ENCODE assay signal across 10 cellular contexts in genomic region chrX:17812763-17813162, GRCh38. TPM values are rescaled to one million over a fixed set of nuclear protein-coding genes. Genes with fewer than 3 reads are reported as not detected.
A peak's percentile ranks its signal among the peaks of the same experiment; 100 is the strongest.
DNase-seq lines count a peak whose midpoint lies in the region; ATAC-seq and TF ChIP-seq lines count a peak whose summit lies in the region.
"Had no signal": no experiment of that assay in that cellular context is flagged by ENCODE, and none has a peak within 500 bp of the region (broad histone marks: within the 10 kb centered on the region; RNA-seq: fewer than 3 reads in every experiment).

No MANE protein-coding gene starts in this region.

- no peak overlapping the region for H3K27ac Mint-ChIP-seq in activated CD8-positive, alpha-beta T cell treated with anti-CD3 and anti-CD28 coated beads for 36 hours
- no peak overlapping the region for H3K27ac Mint-ChIP-seq in activated CD8-positive, alpha-beta T cell treated with anti-CD3 and anti-CD28 coated beads, Interleukin-2, amount 10 ng/mL, durations not matched to agents 7 days and 5 days

- CTCF ChIA-PET in activated CD8-positive, alpha-beta T cell treated with anti-CD3 and anti-CD28 coated beads for 36 hours (lab: Charles Lee), result interaction anchor here (1.2 to 1.7 kb wide), 3 partner anchors 24 to 565 kb away, joined by 3 to 6 read pairs (median 5); no protein-coding TSS in a partner anchor
- CTCF ChIA-PET in activated CD8-positive, alpha-beta T cell treated with anti-CD3 and anti-CD28 coated beads, Interleukin-2, amount 10 ng/mL, durations not matched to agents 7 days and 5 days (lab: Charles Lee), result interaction anchor here (0.7 to 1.2 kb wide), 2 partner anchors 11 to 133 kb away, joined by 3 to 5 read pairs; no protein-coding TSS in a partner anchor

- POLR2A ChIA-PET in activated CD8-positive, alpha-beta T cell treated with anti-CD3 and anti-CD28 coated beads for 36 hours (lab: Charles Lee), result interaction anchor here (0.9 kb wide), 1 partner anchor 12 kb away, joined by 3 read pairs; no protein-coding TSS in a partner anchor
- POLR2A ChIA-PET in activated CD8-positive, alpha-beta T cell treated with anti-CD3 and anti-CD28 coated beads, Interleukin-2, amount 10 ng/mL, durations not matched to agents 7 days and 5 days (lab: Charles Lee), result no interaction called here

- H3K27me3 ChIP-seq in RWPE2 (ENCODE audit: insufficient read depth, poor library complexity, severe bottlenecking) (no peaks in the 10 kb centered on the region), right cardiac atrium (ENCODE audit: control insufficient read depth, insufficient read depth) (no peaks in the 10 kb centered on the region), upper lobe of right lung (no peaks in the 10 kb centered on the region)

- peak; percentile 4 for DNase-seq in activated CD8-positive, alpha-beta T cell treated with anti-CD3 and anti-CD28 coated beads for 36 hours
- no peak for DNase-seq in activated CD8-positive, alpha-beta T cell treated with anti-CD3 and anti-CD28 coated beads, Interleukin-2, amount 10 ng/mL, durations not matched to agents 7 days and 5 days
- DNase-seq in RWPE2 (ENCODE audit: low spot score) (no peak), right cardiac atrium (no peak), upper lobe of right lung (no peak), hippocampal formation (lab: John Stamatoyannopoulos, UW) (no peak), NCI-H446 (lab: John Stamatoyannopoulos, UW) (no peak)

- WGBS in right cardiac atrium, result 37% methylated on average over 1 of the region's 1 CpG

- H3K36me3 Mint-ChIP-seq in activated CD8-positive, alpha-beta T cell treated with anti-CD3 and anti-CD28 coated beads for 36 hours (ENCODE audit: low read depth), result no peaks in the 10 kb centered on the region
- no peaks in the 10 kb centered on the region for H3K36me3 Mint-ChIP-seq in activated CD8-positive, alpha-beta T cell treated with anti-CD3 and anti-CD28 coated beads, Interleukin-2, amount 10 ng/mL, durations not matched to agents 7 days and 5 days (ENCODE audit: low read depth)
- H3K36me3 Mint-ChIP-seq: CD4-positive, CD25-positive, alpha-beta regulatory T cell had no signal

- H3K27ac ChIP-seq in RWPE2 (ENCODE audit: poor library complexity, severe bottlenecking) (no peak overlapping the region), right cardiac atrium (ENCODE audit: low read length) (no peak overlapping the region), upper lobe of right lung (no peak overlapping the region)

- H3K4me3 Mint-ChIP-seq in activated CD8-positive, alpha-beta T cell treated with anti-CD3 and anti-CD28 coated beads for 36 hours, result no peak overlapping the region
- no peak overlapping the region for H3K4me3 Mint-ChIP-seq in activated CD8-positive, alpha-beta T cell treated with anti-CD3 and anti-CD28 coated beads, Interleukin-2, amount 10 ng/mL, durations not matched to agents 7 days and 5 days
- H3K4me3 Mint-ChIP-seq: CD4-positive, CD25-positive, alpha-beta regulatory T cell had no signal

- no peaks in the 10 kb centered on the region for H3K9me3 Mint-ChIP-seq in activated CD8-positive, alpha-beta T cell treated with anti-CD3 and anti-CD28 coated beads for 36 hours
- no peaks in the 10 kb centered on the region for H3K9me3 Mint-ChIP-seq in activated CD8-positive, alpha-beta T cell treated with anti-CD3 and anti-CD28 coated beads, Interleukin-2, amount 10 ng/mL, durations not matched to agents 7 days and 5 days (ENCODE audit: insufficient read depth)

- TF ChIP-seq CTCF in activated CD8-positive, alpha-beta T cell treated with anti-CD3 and anti-CD28 coated beads for 36 hours (IDR thresholded peaks at IDR 0.05), result peak; percentile 20
- TF ChIP-seq CTCF in RWPE2 (IDR thresholded peaks at IDR 0.05; ENCODE audit: poor library complexity, severe bottlenecking) (peak; percentile 22), upper lobe of right lung (IDR thresholded peaks at IDR 0.05) (peak; percentile 57)

- no peaks in the 10 kb centered on the region for H3K36me3 ChIP-seq in RWPE2 (ENCODE audit: low read depth)
- H3K36me3 ChIP-seq in upper lobe of right lung, result no peaks in the 10 kb centered on the region
- H3K36me3 ChIP-seq: HAP-1 had no signal

- H3K9me3 ChIP-seq in RWPE2 (ENCODE audit: severe bottlenecking), result no peaks in the 10 kb centered on the region
- H3K9me3 ChIP-seq in right cardiac atrium (ENCODE audit: control insufficient read depth, low read length), result no peaks in the 10 kb centered on the region
- H3K9me3 ChIP-seq in upper lobe of right lung, result no peaks in the 10 kb centered on the region
- H3K9me3 ChIP-seq: HAP-1 had no signal

- H3K4me1 Mint-ChIP-seq in activated CD8-positive, alpha-beta T cell treated with anti-CD3 and anti-CD28 coated beads for 36 hours (ENCODE audit: low read depth), result no peaks in the 10 kb centered on the region
- no peaks in the 10 kb centered on the region for H3K4me1 Mint-ChIP-seq in activated CD8-positive, alpha-beta T cell treated with anti-CD3 and anti-CD28 coated beads, Interleukin-2, amount 10 ng/mL, durations not matched to agents 7 days and 5 days (ENCODE audit: low read depth)
- H3K4me1 Mint-ChIP-seq: CD4-positive, CD25-positive, alpha-beta regulatory T cell had no signal

- H3K4me3 ChIP-seq in RWPE2 (ENCODE audit: severe bottlenecking) (no peak overlapping the region), right cardiac atrium (ENCODE audit: low read length) (no peak overlapping the region), upper lobe of right lung (no peak overlapping the region)
- H3K4me3 ChIP-seq: HAP-1 had no signal

- H3K27me3 Mint-ChIP-seq in activated CD8-positive, alpha-beta T cell treated with anti-CD3 and anti-CD28 coated beads for 36 hours, result no peaks in the 10 kb centered on the region
- H3K27me3 Mint-ChIP-seq in activated CD8-positive, alpha-beta T cell treated with anti-CD3 and anti-CD28 coated beads, Interleukin-2, amount 10 ng/mL, durations not matched to agents 7 days and 5 days (ENCODE audit: low read depth), result peaks cover 2% of the 10 kb centered on the region
- H3K27me3 Mint-ChIP-seq: CD4-positive, CD25-positive, alpha-beta regulatory T cell had no signal

- H3K4me1 ChIP-seq in RWPE2 (ENCODE audit: insufficient read depth, poor library complexity, severe bottlenecking) (no peaks in the 10 kb centered on the region), right cardiac atrium (ENCODE audit: control insufficient read depth, insufficient read depth, low read length) (peaks cover 5% of the 10 kb centered on the region), upper lobe of right lung (peaks cover 2% of the 10 kb centered on the region)
- H3K4me1 ChIP-seq: HAP-1 had no signal

- intact Hi-C loops in activated CD8-positive, alpha-beta T cell treated with anti-CD3 and anti-CD28 coated beads for 36 hours (cut with micrococcal nuclease), result no loop called here
- intact Hi-C loops in right cardiac atrium (cut with DNase I) (no loop called here), upper lobe of right lung (cut with DNase I) (no loop called here)

- ATAC-seq in activated CD8-positive, alpha-beta T cell treated with anti-CD3 and anti-CD28 coated beads for 36 hours, result no peak
- ATAC-seq in activated CD8-positive, alpha-beta T cell treated with anti-CD3 and anti-CD28 coated beads, Interleukin-2, amount 10 ng/mL, durations not matched to agents 7 days and 5 days, result no peak
- ATAC-seq in RWPE2 (ENCODE audit: low read depth) (no peak), right cardiac atrium (peak; percentile 46 to 64), upper lobe of right lung (peak; percentile 56), HG03460 (IDR thresholded peaks at IDR 0.05; ENCODE audit: unreplicated experiment) (no peak)

RNA-seq across cellular contexts. Expression of gene RAI2, which starts 48.3 kb away (rescaled TPM):
- under 1 TPM; 0.20 to 0.41 TPM for total RNA-seq in activated CD8-positive, alpha-beta T cell treated with anti-CD3 and anti-CD28 coated beads for 36 hours
- not detected for total RNA-seq in activated CD8-positive, alpha-beta T cell treated with anti-CD3 and anti-CD28 coated beads, Interleukin-2, amount 10 ng/mL, durations not matched to agents 7 days and 5 days
- total RNA-seq in right cardiac atrium, result 10 to 100 TPM; 32.8 to 44.2 (median 37.1) TPM
- 40.1 TPM for polyA plus RNA-seq in right cardiac atrium
- 32.1 TPM for total RNA-seq in upper lobe of right lung

Comparison
In these comparisons a context has a peak if more than half of its experiments do, and no peak if none do; other contexts are left out.
1. ATAC-seq: peak in right cardiac atrium (2 of 2) and upper lobe of right lung (single experiment); none in activated CD8-positive, alpha-beta T cell treated with anti-CD3 and anti-CD28 coated beads for 36 hours (single experiment), activated CD8-positive, alpha-beta T cell treated with anti-CD3 and anti-CD28 coated beads, Interleukin-2, amount 10 ng/mL, durations not matched to agents 7 days and 5 days (single experiment), RWPE2 (single experiment) and HG03460 (single experiment).
2. RNA of gene RAI2, which starts 48.3 kb away (total RNA-seq): 32.8 to 44.2 TPM in right cardiac atrium and 32.1 TPM in upper lobe of right lung (single experiment); 0.20 to 0.41 TPM in activated CD8-positive, alpha-beta T cell treated with anti-CD3 and anti-CD28 coated beads for 36 hours and not detected in activated CD8-positive, alpha-beta T cell treated with anti-CD3 and anti-CD28 coated beads, Interleukin-2, amount 10 ng/mL, durations not matched to agents 7 days and 5 days; every median in the first group is over 10 times any median in the second.
3. Peak in every context shown above with its lines, with median percentiles within 50 percentile points of each other: CTCF ChIP-seq.